ENCODE assay signal across 1 cellular context in the genomic region with DNA sequence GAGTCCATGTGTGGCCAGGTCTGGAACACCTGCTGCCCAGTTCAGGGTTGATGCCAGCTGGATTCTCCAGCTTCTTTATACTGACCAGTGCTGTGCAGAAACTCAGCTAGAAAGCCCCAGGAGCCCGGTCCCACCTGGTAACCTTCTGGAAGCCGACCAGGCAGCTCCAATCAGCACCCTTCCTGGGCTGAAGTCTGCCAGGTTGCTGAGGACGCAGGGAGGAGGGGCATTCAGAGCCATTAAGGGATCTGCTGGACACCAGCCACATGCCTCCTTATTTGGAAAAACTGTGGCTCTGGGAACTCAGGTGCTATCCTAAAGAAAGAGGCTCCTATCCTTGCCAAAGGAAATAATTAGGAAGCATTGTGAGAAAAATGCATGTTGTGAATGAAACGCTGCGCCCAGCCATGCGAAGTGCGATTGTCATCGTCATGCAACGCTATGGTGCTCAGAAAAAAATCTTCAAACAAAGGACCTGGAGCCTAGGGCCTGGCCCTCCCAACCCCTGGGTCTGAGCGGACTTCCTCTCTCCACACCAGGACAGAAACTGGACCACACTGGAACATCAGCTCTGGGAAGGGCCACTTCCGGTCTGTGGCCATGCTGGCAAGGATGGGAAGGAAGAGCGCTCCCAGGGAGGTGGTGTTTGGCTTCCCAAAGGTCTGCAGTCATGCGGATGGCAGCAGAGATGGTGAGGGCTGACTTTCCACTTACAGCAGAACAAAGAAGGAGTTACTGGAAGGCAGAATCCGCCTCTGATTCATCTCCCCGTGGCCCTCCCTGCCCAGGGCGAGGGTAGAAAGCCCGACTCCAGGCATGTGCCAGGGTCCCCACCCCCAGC.
TF ChIP-seq lines count a peak whose summit lies in the region.

No MANE protein-coding gene starts in this region.

TF ChIP-seq in GM23338, 12 proteins besides CTCF, POLR2A, EP300 and RAD21 (continued from another document):
- TF ChIP-seq JUNB (IDR thresholded peaks at IDR 0.05; ENCODE audit: unreplicated experiment) = no peak
- TF ChIP-seq REST (IDR thresholded peaks at IDR 0.05; ENCODE audit: unreplicated experiment) = no peak
- TF ChIP-seq CREB1 (CRISPR knock-in tag; IDR thresholded peaks at IDR 0.05; ENCODE audit: low read depth) = no peak
- no peak for TF ChIP-seq ETS1 (IDR thresholded peaks at IDR 0.05)
